In genomic region chr17:29760771-29761682, GRCh38 we compare ENCODE assay signal across 8 cellular contexts.
DNase-seq lines count a peak whose midpoint lies in the region; ATAC-seq and TF ChIP-seq lines count a peak whose summit lies in the region.

No MANE protein-coding gene starts in this region.

- peak overlapping the region; percentile 96 for H3K4me3 Mint-ChIP-seq in chondrocyte (ENCODE audit: unreplicated experiment)

- no peaks in the 10 kb centered on the region for H3K9me3 Mint-ChIP-seq in chondrocyte (ENCODE audit: low read depth)

- DNase-seq in GM13976 (ENCODE audit: low spot score) (peak; percentile 96), NCI-H2227 (lab: John Stamatoyannopoulos, UW; ENCODE audit: unreplicated experiment) (peak; percentile 86), chondrocyte (ENCODE audit: low spot score) (no peak), kidney tubule cell (ENCODE audit: low spot score) (peak; percentile 87), NCI-H187 (lab: John Stamatoyannopoulos, UW) (no peak)
- peak; percentile 83 to 86 for DNase-seq in activated CD4-positive, alpha-beta T cell treated with anti-CD3 and anti-CD28 coated beads for 24 hours (ENCODE audit: low read depth in 2 of 2)
- DNase-seq in stimulated activated CD4-positive, alpha-beta T cell treated with anti-CD3 and anti-CD28 coated beads, Interleukin-15, amount 100 ng/mL, for 48 hours (ENCODE audit: low read depth in 2 of 2): peak; percentile 82 to 94

- peak; percentile 85 for ATAC-seq in HG02798 (IDR thresholded peaks at IDR 0.05; ENCODE audit: poor library complexity, unreplicated experiment)

- TF ChIP-seq CTCF in GM13976 (IDR thresholded peaks at IDR 0.05; ENCODE audit: borderline replicate concordance, control extremely low read depth, extremely low read depth, insufficient read depth, missing control alignments) (no peak), chondrocyte (IDR thresholded peaks at IDR 0.05) (no peak)

- H3K36me3 Mint-ChIP-seq in chondrocyte (ENCODE audit: low read depth): no peaks in the 10 kb centered on the region

- H3K27me3 Mint-ChIP-seq in chondrocyte (ENCODE audit: low read depth): no peaks in the 10 kb centered on the region

- H3K4me1 Mint-ChIP-seq in chondrocyte (ENCODE audit: low read depth): peaks cover 12% of the 10 kb centered on the region

- in situ Hi-C loops in GM13976 (cut with MboI; ENCODE audit: low sequenced_read_pairs, unreplicated experiment): no loop called here

- peak overlapping the region; percentile 90 for H3K27ac Mint-ChIP-seq in chondrocyte (ENCODE audit: unreplicated experiment)

Comparison
In these comparisons a context has a peak if more than half of its experiments do, and no peak if none do; other contexts are left out.
1. DNase-seq: peak in GM13976 (single experiment), NCI-H2227 (single experiment), activated CD4-positive, alpha-beta T cell treated with anti-CD3 and anti-CD28 coated beads for 24 hours (2 of 2), kidney tubule cell (single experiment) and stimulated activated CD4-positive, alpha-beta T cell treated with anti-CD3 and anti-CD28 coated beads, Interleukin-15, amount 100 ng/mL, for 48 hours (2 of 2); none in chondrocyte (single experiment) and NCI-H187 (0 of 2).